ENCODE assay signal across 11 cellular contexts in genomic region chr2:149989447-149990063, GRCh38.
A peak's percentile ranks its signal among the peaks of the same experiment; 100 is the strongest.
DNase-seq lines count a peak whose midpoint lies in the region; ATAC-seq and TF ChIP-seq lines count a peak whose summit lies in the region.
"Had no signal": no experiment of that assay in that cellular context is flagged by ENCODE, and none has a peak within 500 bp of the region (broad histone marks: within the 10 kb centered on the region; RNA-seq: fewer than 3 reads in every experiment).

No MANE protein-coding gene starts in this region.

- H3K79me2 ChIP-seq in hepatocyte: no peaks in the 10 kb centered on the region

- H3K36me3 ChIP-seq in hepatocyte (replicated peaks; ENCODE audit: insufficient read depth, low read depth): no peaks in the 10 kb centered on the region
- no peaks in the 10 kb centered on the region for H3K36me3 ChIP-seq in thyroid gland

- no peak overlapping the region for H3K27ac Mint-ChIP-seq in immature natural killer cell
- H3K27ac Mint-ChIP-seq: IgD-negative memory B cell had no signal

- no peak for TF ChIP-seq CTCF in astrocyte of the cerebellum (IDR thresholded peaks at IDR 0.05; ENCODE audit: low read depth, low read length, missing control alignments)
- TF ChIP-seq CTCF in hepatocyte (IDR thresholded peaks at IDR 0.05; ENCODE audit: poor library complexity): no peak
- TF ChIP-seq CTCF in thyroid gland (IDR thresholded peaks at IDR 0.05): no peak

- no peak overlapping the region for H2AFZ ChIP-seq in hepatocyte

- H3K9me3 Mint-ChIP-seq in immature natural killer cell: peaks cover 0 to 27% (median 6%) of the 10 kb centered on the region in 6 donors

- in situ Hi-C loops in astrocyte of the cerebellum (cut with HindIII; ENCODE audit: low sequenced_read_pairs): no loop called here

- no peaks in the 10 kb centered on the region for H3K27me3 Mint-ChIP-seq in immature natural killer cell (ENCODE audit: low read depth in 3 of 3)
- H3K27me3 Mint-ChIP-seq: IgD-negative memory B cell had no signal

- DNase-seq in HK-2 (ENCODE audit: unreplicated experiment) (peak; percentile 10), astrocyte of the cerebellum (ENCODE audit: low read depth) (peak; percentile 38), hepatocyte (ENCODE audit: low spot score) (no peak), thyroid gland (peak; percentile 4 to 17), cerebellar nuclear complex (lab: John Stamatoyannopoulos, UW) (no peak), immature natural killer cell (no peak)
- DNase-seq: activated T-cell treated with anti-CD3 and anti-CD28 coated beads for 4 hours, caudate nucleus, DND-41 had no signal

- peak overlapping the region; percentile 26 for H3K27ac ChIP-seq in hepatocyte
- H3K27ac ChIP-seq in thyroid gland: no peak overlapping the region

- H3K4me1 ChIP-seq in hepatocyte (ENCODE audit: insufficient read depth) (peaks cover 10% of the 10 kb centered on the region), thyroid gland (peaks cover 21 to 23% of the 10 kb centered on the region in 2 donors)

- no peaks in the 10 kb centered on the region for H3K36me3 Mint-ChIP-seq in immature natural killer cell
- H3K36me3 Mint-ChIP-seq: IgD-negative memory B cell had no signal

- TF ChIP-seq POLR2A in thyroid gland (IDR thresholded peaks at IDR 0.05): no peak

- no peaks in the 10 kb centered on the region for H3K9me3 ChIP-seq in hepatocyte (ENCODE audit: low read depth)
- H3K9me3 ChIP-seq in thyroid gland: no peaks in the 10 kb centered on the region

- intact Hi-C loops in thyroid gland (cut with DNase I): no loop called here

- H4K20me1 ChIP-seq in hepatocyte (ENCODE audit: insufficient read depth, poor library complexity, severe bottlenecking): no peaks in the 10 kb centered on the region

- no peaks in the 10 kb centered on the region for H3K9me2 ChIP-seq in hepatocyte (replicated peaks; ENCODE audit: insufficient read depth)

- 41% methylated on average over 2 of the region's 2 CpGs for WGBS in hepatocyte (ENCODE audit: low lambda C conversion rate, missing lambda C conversion rate)
- WGBS in thyroid gland, 2 donors: 17 to 22% methylated on average over 2 of the region's 2 CpGs

- H3K27me3 ChIP-seq in hepatocyte: no peaks in the 10 kb centered on the region
- H3K27me3 ChIP-seq in thyroid gland: no peaks in the 10 kb centered on the region

- H3K4me1 Mint-ChIP-seq in immature natural killer cell: no peaks in the 10 kb centered on the region
- H3K4me1 Mint-ChIP-seq: IgD-negative memory B cell had no signal

- H3K4me3 ChIP-seq in astrocyte of the cerebellum (ENCODE audit: low read depth, low read length) (no peak overlapping the region), hepatocyte (no peak overlapping the region), thyroid gland (replicated peaks in 1 of 3) (no peak overlapping the region)

- H3K4me3 Mint-ChIP-seq in immature natural killer cell: no peak overlapping the region
- H3K4me3 Mint-ChIP-seq: IgD-negative memory B cell had no signal

- no peak for ATAC-seq in HG03342 (IDR thresholded peaks at IDR 0.05; ENCODE audit: unreplicated experiment)

- peak overlapping the region; percentile 40 for H3K4me2 ChIP-seq in hepatocyte

Comparison
In these comparisons a context has a peak if more than half of its experiments do, and no peak if none do; other contexts are left out.
1. DNase-seq: peak in HK-2 (single experiment), astrocyte of the cerebellum (single experiment) and thyroid gland (2 of 2); none in hepatocyte (single experiment), cerebellar nuclear complex (0 of 2) and immature natural killer cell (0 of 3).